Comparison of ENCODE assay signal across 1 cellular context in genomic region chr14:66056926-66057552, GRCh38.
TF ChIP-seq lines count a peak whose summit lies in the region.

No MANE protein-coding gene starts in this region.

TF ChIP-seq in GM12878, 131 proteins besides CTCF, POLR2A, EP300 and RAD21 (continued from another document):
- TF ChIP-seq RELB (IDR thresholded peaks at IDR 0.05; ENCODE audit: low read depth) (peak; percentile 27; the same call in 1 of the 2 replicates), IKZF1 (conservative IDR thresholded peaks at IDR 0.05) (peak; percentile 33; the same call in 1 of the 2 replicates), POLR2AphosphoS2 (IDR thresholded peaks at IDR 0.05; ENCODE audit: low read depth, low read length) (no peak), POU2F2 (IDR thresholded peaks at IDR 0.05; ENCODE audit: borderline replicate concordance, low read depth, low read length) (no peak), MYB (IDR thresholded peaks at IDR 0.05; ENCODE audit: borderline replicate concordance, low read depth, low read length) (no peak), ZNF24 (IDR thresholded peaks at IDR 0.05) (no peak), NR2F1 (conservative IDR thresholded peaks at IDR 0.05) (peak; percentile 65; the same call in 1 of the 2 replicates), SPI1 (IDR thresholded peaks at IDR 0.05; ENCODE audit: borderline replicate concordance, insufficient read depth, low read depth, low read length) (peak; percentile 25; the same call in 1 of the 2 replicates), NRF1 (conservative IDR thresholded peaks at IDR 0.05; ENCODE audit: low read depth, low read length) (no peak), YY1 (IDR thresholded peaks at IDR 0.05; ENCODE audit: low read depth, low read length) (no peak)
TF ChIP-seq in GM12878: peak in this region for 4.
